In genomic region chr6:37239950-37240713, GRCh38 we compare ENCODE assay signal across 8 cellular contexts. TPM values are rescaled to one million over a fixed set of nuclear protein-coding genes. Genes with fewer than 3 reads are reported as not detected.
A peak's percentile ranks its signal among the peaks of the same experiment; 100 is the strongest.
DNase-seq lines count a peak whose midpoint lies in the region; ATAC-seq lines count a peak whose summit lies in the region.

No MANE protein-coding gene starts in this region.

- peak overlapping the region; percentile 60 for H3K27ac ChIP-seq in rectal smooth muscle tissue (ENCODE audit: low read depth, low read length)

- H3K4me1 ChIP-seq in rectal smooth muscle tissue (ENCODE audit: control insufficient read depth, insufficient read depth, low read length): peaks cover 13% of the 10 kb centered on the region

- no peak overlapping the region for H3K9ac ChIP-seq in rectal smooth muscle tissue (ENCODE audit: low read length)

- no peak overlapping the region for H3K4me3 ChIP-seq in rectal smooth muscle tissue (ENCODE audit: low read length)

- H3K27me3 ChIP-seq in rectal smooth muscle tissue (ENCODE audit: control insufficient read depth, insufficient read depth, low read length): no peaks in the 10 kb centered on the region

- ATAC-seq in HG03442 (IDR thresholded peaks at IDR 0.05; ENCODE audit: unreplicated experiment): peak; percentile 65
- ATAC-seq in GM19035 (IDR thresholded peaks at IDR 0.05; ENCODE audit: unreplicated experiment): no peak

- DNase-seq in GM04504 (ENCODE audit: low read depth): peak; percentile 89
- DNase-seq in RPMI8226: peak; percentile 95
- peak; percentile 67 for DNase-seq in activated gamma-delta T cell treated with anti-CD3 and anti-CD28 coated beads, Interleukin-2, amount 50 U/mL, for 16 hours (ENCODE audit: low read depth)
- peak in 41 of 42 donors; percentile 14 to 81 (median 61) for DNase-seq in head of caudate nucleus
- DNase-seq in ureter (ENCODE audit: low spot score): peak; percentile 86

- no peaks in the 10 kb centered on the region for H3K36me3 ChIP-seq in rectal smooth muscle tissue (ENCODE audit: control insufficient read depth, insufficient read depth, low read length)

- intact Hi-C loops in head of caudate nucleus (cut with DNase I): no loop called here

RNA-seq across cellular contexts. Expression of gene TBC1D22B, which starts 17.4 kb away (rescaled TPM):
- total RNA-seq in ureter: 12.5 TPM

RNA-seq across cellular contexts. Expression of gene TMEM217, which starts 17.8 kb away (rescaled TPM):
- 1.2 TPM for total RNA-seq in ureter
